Comparison of ENCODE assay signal across 8 cellular contexts in the genomic region with DNA sequence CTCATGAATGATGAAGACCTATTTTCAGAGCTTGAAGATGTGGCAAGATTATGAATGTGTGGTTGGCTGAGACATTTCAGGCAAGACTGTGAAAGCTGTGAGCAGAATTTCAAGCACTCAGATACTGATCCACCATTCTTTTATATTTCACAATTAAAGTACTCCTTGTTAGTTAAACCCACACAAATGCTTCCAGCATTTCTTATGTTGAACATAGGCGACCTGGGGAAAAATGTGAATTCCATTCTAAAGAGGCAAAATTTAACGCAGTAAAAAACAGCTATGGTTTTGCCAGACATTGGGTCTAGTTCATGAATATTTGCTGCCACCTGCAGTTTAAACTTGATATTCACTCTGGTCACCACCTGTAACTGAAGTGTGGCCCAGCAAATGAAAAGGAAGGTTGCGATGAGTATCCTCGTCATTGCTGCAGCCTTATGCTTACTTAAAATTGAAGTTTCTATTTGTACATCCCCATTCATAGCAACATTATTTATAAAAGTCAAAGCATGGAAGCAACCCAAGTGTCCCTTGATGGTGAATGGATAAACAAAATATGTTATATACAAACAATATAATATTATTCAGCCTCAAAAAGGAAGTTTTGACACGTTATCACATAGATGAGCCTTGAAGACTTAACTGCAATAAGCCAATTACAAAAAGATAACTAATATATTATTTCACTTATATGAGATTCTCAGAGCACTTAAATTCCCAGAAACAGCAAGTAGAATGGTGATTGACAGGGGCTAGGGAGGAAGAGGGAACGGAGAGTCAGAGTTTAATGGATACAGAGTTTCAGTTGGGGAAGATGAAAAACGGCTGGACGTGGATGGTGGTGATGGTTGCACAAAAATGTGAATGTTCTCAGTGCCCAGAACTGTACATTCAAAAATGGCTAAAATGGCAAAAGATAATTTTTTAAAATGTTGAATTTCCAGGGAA. TPM values are rescaled to one million over a fixed set of nuclear protein-coding genes. Genes with fewer than 3 reads are reported as not detected.
A peak's percentile ranks its signal among the peaks of the same experiment; 100 is the strongest.
DNase-seq lines count a peak whose midpoint lies in the region; ATAC-seq and TF ChIP-seq lines count a peak whose summit lies in the region.

No MANE protein-coding gene starts in this region.

- no peak overlapping the region for H3K27ac Mint-ChIP-seq in WTC11

- H3K4me3 ChIP-seq in epithelial cell of esophagus (ENCODE audit: low read length): no peak overlapping the region

- CTCF ChIA-PET in WTC11 (lab: Charles Lee): interaction anchor here (0.6 to 3.5 kb wide), 31 partner anchors 12 to 402 kb away, joined by 3 to 67 read pairs (median 4); partner anchors contain the start of genes ASF1A and FAM184A

- POLR2A ChIA-PET in WTC11 (lab: Charles Lee): interaction anchor here (0.7 kb wide), 1 partner anchor 211 kb away, joined by 3 read pairs; no protein-coding TSS in a partner anchor

- TF ChIP-seq CTCF in WTC11 (IDR thresholded peaks at IDR 0.05) (no peak), epithelial cell of esophagus (IDR thresholded peaks at IDR 0.05; ENCODE audit: insufficient read depth, low read depth, low read length, missing control alignments) (peak; percentile 64)

- H3K9me3 Mint-ChIP-seq in WTC11: peaks cover 6% of the 10 kb centered on the region

- H3K4me1 Mint-ChIP-seq in WTC11: peaks cover 22% of the 10 kb centered on the region

- H3K4me3 Mint-ChIP-seq in WTC11: no peak overlapping the region

- H3K27me3 Mint-ChIP-seq in WTC11 (ENCODE audit: low read depth): no peaks in the 10 kb centered on the region

- DNase-seq in Ammon's horn (ENCODE audit: low spot score): peak; percentile 75
- DNase-seq in NCI-H1930 (lab: John Stamatoyannopoulos, UW): peak; percentile 29 to 42
- DNase-seq in WTC11 (ENCODE audit: low spot score): peak; percentile 17
- peak; percentile 66 for DNase-seq in epithelial cell of esophagus (ENCODE audit: low read depth)
- DNase-seq in mucosa of gallbladder (ENCODE audit: low spot score): peak; percentile 57
- no peak for DNase-seq in cortex of kidney (lab: John Stamatoyannopoulos, UW)

- ATAC-seq in GM18499 (IDR thresholded peaks at IDR 0.05; ENCODE audit: insufficient read depth, unreplicated experiment) (peak; percentile 69), HG02938 (IDR thresholded peaks at IDR 0.05; ENCODE audit: unreplicated experiment) (peak; percentile 88), WTC11 (peak; percentile 78)

- peaks cover 3% of the 10 kb centered on the region; the same call in 1 of the 2 replicates for H3K36me3 Mint-ChIP-seq in WTC11

TF ChIP-seq in WTC11, 78 proteins besides CTCF, POLR2A, EP300 and RAD21:
- TF ChIP-seq, protein P1, sequence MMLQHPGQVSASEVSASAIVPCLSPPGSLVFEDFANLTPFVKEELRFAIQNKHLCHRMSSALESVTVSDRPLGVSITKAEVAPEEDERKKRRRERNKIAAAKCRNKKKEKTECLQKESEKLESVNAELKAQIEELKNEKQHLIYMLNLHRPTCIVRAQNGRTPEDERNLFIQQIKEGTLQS (CRISPR knock-in tag; conservative IDR thresholded peaks at IDR 0.05): no peak
- TF ChIP-seq GTF2I (CRISPR knock-in tag; conservative IDR thresholded peaks at IDR 0.05) (no peak), ZNF671 (CRISPR knock-in tag; IDR thresholded peaks at IDR 0.05) (no peak), ZNF423 (CRISPR knock-in tag; IDR thresholded peaks at IDR 0.05) (no peak), ATF6 (CRISPR knock-in tag; IDR thresholded peaks at IDR 0.05) (no peak), FOXK1 (CRISPR knock-in tag; IDR thresholded peaks at IDR 0.05) (no peak), NR3C1 (CRISPR knock-in tag; conservative IDR thresholded peaks at IDR 0.05; ENCODE audit: low read depth) (no peak), OVOL2 (CRISPR knock-in tag; IDR thresholded peaks at IDR 0.05; ENCODE audit: borderline replicate concordance) (no peak), CREM (CRISPR knock-in tag; IDR thresholded peaks at IDR 0.05) (no peak), RORB (CRISPR knock-in tag; IDR thresholded peaks at IDR 0.05) (no peak), JUN (CRISPR knock-in tag; IDR thresholded peaks at IDR 0.05) (no peak), NFYB (CRISPR knock-in tag; conservative IDR thresholded peaks at IDR 0.05; ENCODE audit: low read depth) (no peak), ZSCAN18 (CRISPR knock-in tag; IDR thresholded peaks at IDR 0.05) (no peak), SMAD4 (CRISPR knock-in tag; IDR thresholded peaks at IDR 0.05) (no peak)
- TF ChIP-seq, protein P2, sequence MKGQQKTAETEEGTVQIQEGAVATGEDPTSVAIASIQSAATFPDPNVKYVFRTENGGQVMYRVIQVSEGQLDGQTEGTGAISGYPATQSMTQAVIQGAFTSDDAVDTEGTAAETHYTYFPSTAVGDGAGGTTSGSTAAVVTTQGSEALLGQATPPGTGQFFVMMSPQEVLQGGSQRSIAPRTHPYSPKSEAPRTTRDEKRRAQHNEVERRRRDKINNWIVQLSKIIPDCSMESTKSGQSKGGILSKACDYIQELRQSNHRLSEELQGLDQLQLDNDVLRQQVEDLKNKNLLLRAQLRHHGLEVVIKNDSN (CRISPR knock-in tag; IDR thresholded peaks at IDR 0.05): no peak
- TF ChIP-seq, protein P3, sequence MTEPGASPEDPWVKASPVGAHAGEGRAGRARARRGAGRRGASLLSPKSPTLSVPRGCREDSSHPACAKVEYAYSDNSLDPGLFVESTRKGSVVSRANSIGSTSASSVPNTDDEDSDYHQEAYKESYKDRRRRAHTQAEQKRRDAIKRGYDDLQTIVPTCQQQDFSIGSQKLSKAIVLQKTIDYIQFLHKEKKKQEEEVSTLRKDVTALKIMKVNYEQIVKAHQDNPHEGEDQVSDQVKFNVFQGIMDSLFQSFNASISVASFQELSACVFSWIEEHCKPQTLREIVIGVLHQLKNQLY (CRISPR knock-in tag; IDR thresholded peaks at IDR 0.05): no peak
- TF ChIP-seq, protein P4, sequence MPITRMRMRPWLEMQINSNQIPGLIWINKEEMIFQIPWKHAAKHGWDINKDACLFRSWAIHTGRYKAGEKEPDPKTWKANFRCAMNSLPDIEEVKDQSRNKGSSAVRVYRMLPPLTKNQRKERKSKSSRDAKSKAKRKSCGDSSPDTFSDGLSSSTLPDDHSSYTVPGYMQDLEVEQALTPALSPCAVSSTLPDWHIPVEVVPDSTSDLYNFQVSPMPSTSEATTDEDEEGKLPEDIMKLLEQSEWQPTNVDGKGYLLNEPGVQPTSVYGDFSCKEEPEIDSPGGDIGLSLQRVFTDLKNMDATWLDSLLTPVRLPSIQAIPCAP (CRISPR knock-in tag; IDR thresholded peaks at IDR 0.05): no peak

RNA-seq across cellular contexts. Expression of gene FAM184A, which starts 32.4 kb away (rescaled TPM):
- total RNA-seq in WTC11 (2021) (13.3 to 19.2 TPM (median 16.2 TPM) in 3 replicates), mucosa of gallbladder (1.0 TPM)
